ENCODE assay signal across 1 cellular context in genomic region chr16:21599994-21600773, GRCh38.
A peak's percentile ranks its signal among the peaks of the same experiment; 100 is the strongest.
TF ChIP-seq lines count a peak whose summit lies in the region.

No MANE protein-coding gene starts in this region.

TF ChIP-seq in HepG2, 621 proteins besides CTCF, POLR2A, EP300 and RAD21 (continued from another document and continues in another):
- TF ChIP-seq ZHX2 (IDR thresholded peaks at IDR 0.05; ENCODE audit: low read depth) (no peak), ZHX2 (CRISPR knock-in tag; IDR thresholded peaks at IDR 0.05; ENCODE audit: borderline replicate concordance) (no peak), ZNF329 (CRISPR knock-in tag; IDR thresholded peaks at IDR 0.05; ENCODE audit: low read depth) (no peak), ZNF264 (CRISPR knock-in tag; IDR thresholded peaks at IDR 0.05) (no peak), ZNF605 (CRISPR knock-in tag; IDR thresholded peaks at IDR 0.05) (no peak), TP53 (CRISPR knock-in tag; conservative IDR thresholded peaks at IDR 0.05) (no peak), DBP (CRISPR knock-in tag; IDR thresholded peaks at IDR 0.05; ENCODE audit: not compliant biosample characterization) (no peak), CBX5 (CRISPR knock-in tag; IDR thresholded peaks at IDR 0.05; ENCODE audit: borderline replicate concordance) (peak; percentile 62; the same call in 1 of the 2 replicates), ZNF251 (CRISPR knock-in tag; IDR thresholded peaks at IDR 0.05) (0 out of 2 replicates have a peak, but pooled peaks have one; percentile 52), PRPF4 (IDR thresholded peaks at IDR 0.05; ENCODE audit: low read depth, low read length, poor library complexity, severe bottlenecking) (no peak), ZNF639 (CRISPR knock-in tag; conservative IDR thresholded peaks at IDR 0.05) (0 out of 2 replicates have a peak, but pooled peaks have one; percentile 10), ZNF7 (CRISPR knock-in tag; IDR thresholded peaks at IDR 0.05) (0 out of 2 replicates have a peak, but pooled peaks have one; percentile 3), SMAD9 (CRISPR knock-in tag; IDR thresholded peaks at IDR 0.05) (no peak), SMARCC2 (IDR thresholded peaks at IDR 0.05) (no peak), SNAPC2 (CRISPR knock-in tag; IDR thresholded peaks at IDR 0.05) (no peak; the same call in 1 of the 2 replicates), ZSCAN29 (CRISPR knock-in tag; conservative IDR thresholded peaks at IDR 0.05) (peak; percentile 85; the same call in 1 of the 2 replicates), TIGD3 (CRISPR knock-in tag; IDR thresholded peaks at IDR 0.05; ENCODE audit: borderline replicate concordance) (no peak; the same call in 1 of the 2 replicates), HDAC6 (IDR thresholded peaks at IDR 0.05; ENCODE audit: low read depth, low read length) (no peak), GATA4 (IDR thresholded peaks at IDR 0.05; ENCODE audit: borderline replicate concordance, low read depth) (no peak), ZNF382 (CRISPR knock-in tag; IDR thresholded peaks at IDR 0.05; ENCODE audit: borderline replicate concordance) (no peak), GABPB1 (CRISPR knock-in tag; IDR thresholded peaks at IDR 0.05) (no peak), ZNF33B (CRISPR knock-in tag; IDR thresholded peaks at IDR 0.05) (no peak), POGZ (CRISPR knock-in tag; IDR thresholded peaks at IDR 0.05) (0 out of 2 replicates have a peak, but pooled peaks have one; percentile 26), MXD1 (CRISPR knock-in tag; IDR thresholded peaks at IDR 0.05) (no peak), TSC22D2 (CRISPR knock-in tag; IDR thresholded peaks at IDR 0.05; ENCODE audit: borderline replicate concordance) (no peak), DMAP1 (CRISPR knock-in tag; IDR thresholded peaks at IDR 0.05) (peak; percentile 61; the same call in 1 of the 2 replicates), MED13 (CRISPR knock-in tag; IDR thresholded peaks at IDR 0.05) (no peak), ZNF256 (CRISPR knock-in tag; conservative IDR thresholded peaks at IDR 0.05) (no peak), ZFP41 (CRISPR knock-in tag; IDR thresholded peaks at IDR 0.05; ENCODE audit: borderline replicate concordance) (no peak), ZFP1 (CRISPR knock-in tag; IDR thresholded peaks at IDR 0.05) (no peak), ZNF776 (CRISPR knock-in tag; IDR thresholded peaks at IDR 0.05) (no peak), LBX2 (CRISPR knock-in tag; IDR thresholded peaks at IDR 0.05; ENCODE audit: borderline replicate concordance) (no peak), ZNF598 (CRISPR knock-in tag; IDR thresholded peaks at IDR 0.05; ENCODE audit: borderline replicate concordance) (no peak), ZNF24 (IDR thresholded peaks at IDR 0.05) (no peak), ZNF331 (CRISPR knock-in tag; IDR thresholded peaks at IDR 0.05) (peak; percentile 54; the same call in 1 of the 2 replicates), ZNF83 (CRISPR knock-in tag; IDR thresholded peaks at IDR 0.05; ENCODE audit: borderline replicate concordance) (no peak), ZNF234 (CRISPR knock-in tag; conservative IDR thresholded peaks at IDR 0.05) (peak; percentile 82; the same call in 1 of the 2 replicates), ZNF572 (CRISPR knock-in tag; IDR thresholded peaks at IDR 0.05) (no peak), XBP1 (CRISPR knock-in tag; IDR thresholded peaks at IDR 0.05) (no peak), BCL3 (CRISPR knock-in tag; IDR thresholded peaks at IDR 0.05) (no peak), KMT2A (CRISPR knock-in tag; IDR thresholded peaks at IDR 0.05) (no peak; the same call in 1 of the 2 replicates), ZNF143 (CRISPR knock-in tag; IDR thresholded peaks at IDR 0.05) (no peak), BHLHE40 (IDR thresholded peaks at IDR 0.05; ENCODE audit: low read length) (no peak), NCOA5 (CRISPR knock-in tag; IDR thresholded peaks at IDR 0.05) (no peak), ZNF33A (CRISPR knock-in tag; IDR thresholded peaks at IDR 0.05; ENCODE audit: borderline replicate concordance) (no peak), REL (CRISPR knock-in tag; conservative IDR thresholded peaks at IDR 0.05) (no peak), DDIT3 (CRISPR knock-in tag; IDR thresholded peaks at IDR 0.05) (no peak), ZNF501 (CRISPR knock-in tag; IDR thresholded peaks at IDR 0.05) (no peak), HOXA3 (CRISPR knock-in tag; IDR thresholded peaks at IDR 0.05) (no peak), BORCS8-MEF2B (CRISPR knock-in tag; IDR thresholded peaks at IDR 0.05) (no peak), SRSF4 (IDR thresholded peaks at IDR 0.05; ENCODE audit: low read depth, low read length, poor library complexity, severe bottlenecking) (no peak), SCMH1 (CRISPR knock-in tag; IDR thresholded peaks at IDR 0.05; ENCODE audit: borderline replicate concordance) (no peak), FOXK2 (IDR thresholded peaks at IDR 0.05) (no peak), NCOA1 (CRISPR knock-in tag; IDR thresholded peaks at IDR 0.05) (no peak), ZFP36 (IDR thresholded peaks at IDR 0.05; ENCODE audit: borderline replicate concordance, low read depth, low read length, partially characterized antibody) (no peak), KDM1A (CRISPR knock-in tag; IDR thresholded peaks at IDR 0.05) (no peak), ATF2 (CRISPR knock-in tag; IDR thresholded peaks at IDR 0.05) (0 out of 2 replicates have a peak, but pooled peaks have one; percentile 26)
